ENCODE assay signal across 13 cellular contexts in the genomic region with DNA sequence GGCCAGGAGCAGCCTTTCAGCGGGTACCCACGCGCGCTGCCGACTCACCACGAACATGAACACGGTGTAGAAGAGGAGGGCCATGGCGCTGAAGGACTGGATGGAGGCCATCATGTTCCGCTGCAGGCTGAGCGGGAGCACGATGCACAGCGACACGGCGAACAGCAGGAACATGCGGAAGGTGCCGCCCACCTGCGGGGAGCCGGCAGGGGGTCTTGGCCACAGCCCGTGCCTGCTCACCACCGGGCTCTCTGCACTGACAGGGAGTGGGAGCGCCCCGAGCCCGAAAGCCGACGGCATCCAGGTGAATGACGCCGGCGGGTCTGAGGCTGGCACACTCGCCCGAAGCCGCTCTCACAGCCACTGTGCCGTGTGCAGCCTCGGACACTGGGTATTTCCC. TPM values are rescaled to one million over a fixed set of nuclear protein-coding genes. Genes with fewer than 3 reads are reported as not detected.
DNase-seq lines count a peak whose midpoint lies in the region; ATAC-seq and TF ChIP-seq lines count a peak whose summit lies in the region.
"Had no signal": no experiment of that assay in that cellular context is flagged by ENCODE, and none has a peak within 500 bp of the region (broad histone marks: within the 10 kb centered on the region; RNA-seq: fewer than 3 reads in every experiment).

No MANE protein-coding gene starts in this region.

- H3K4me3 Mint-ChIP-seq in chondrocyte (ENCODE audit: unreplicated experiment) = no peak overlapping the region
- H3K4me3 Mint-ChIP-seq: CD14-positive monocyte; CD8-positive, alpha-beta T cell had no signal

- H3K36me3 ChIP-seq in IMR-90 (ENCODE audit: control insufficient read depth, insufficient read depth, low read length) (peaks cover 41% of the 10 kb centered on the region), neuronal stem cell (replicated peaks in 1 of 2; ENCODE audit: control insufficient read depth in 2 of 2, insufficient read depth in 2 of 2, low read length in 2 of 2) (peaks cover 6 to 40% of the 10 kb centered on the region in 2 donors)
- H3K36me3 ChIP-seq: BE2C had no signal

- H2AK5ac ChIP-seq in IMR-90 (ENCODE audit: low read depth, low read length) (no peak overlapping the region), neuronal stem cell (ENCODE audit: low read depth, low read length) (peak overlapping the region; percentile 16)

- BruUV-seq in IMR-90 (replicated peaks; lab: Mats Ljungman, UMichigan) = no TSS peak

- ATAC-seq in IMR-90 (ENCODE audit: low read depth) (no peak), GM18870 (IDR thresholded peaks at IDR 0.05; ENCODE audit: unreplicated experiment) (no peak)
- ATAC-seq: CD8-positive, alpha-beta T cell; HCT116 had no signal

- H3K4me1 ChIP-seq in IMR-90 (ENCODE audit: control insufficient read depth, insufficient read depth, low read length) = peaks cover 8% of the 10 kb centered on the region
- H3K4me1 ChIP-seq in neuronal stem cell (ENCODE audit: control insufficient read depth in 2 of 2, insufficient read depth in 1 of 2, low read depth in 1 of 2, low read length in 2 of 2) = peaks cover 6 to 11% of the 10 kb centered on the region in 2 donors
- H3K4me1 ChIP-seq: A549, Caco-2 had no signal

- no peak for TF ChIP-seq POLR2A in IMR-90 (IDR thresholded peaks at IDR 0.05; ENCODE audit: low read depth, low read length)

- H3K4me2 ChIP-seq in IMR-90 (ENCODE audit: low read depth, low read length) (no peak overlapping the region), neuronal stem cell (ENCODE audit: insufficient read depth, low read length, poor library complexity, severe bottlenecking) (no peak overlapping the region)
- H3K4me2 ChIP-seq: A549 had no signal

- H4K20me1 ChIP-seq in IMR-90 (ENCODE audit: insufficient read depth, low read length) = peaks cover 27% of the 10 kb centered on the region

- no peaks in the 10 kb centered on the region for H3K27me3 ChIP-seq in IMR-90 (ENCODE audit: control insufficient read depth, insufficient read depth, low read length)
- no peaks in the 10 kb centered on the region for H3K27me3 ChIP-seq in neuronal stem cell (ENCODE audit: control insufficient read depth in 3 of 3, insufficient read depth in 3 of 3, low read depth in 1 of 3, low read length in 3 of 3)
- H3K27me3 ChIP-seq: BE2C had no signal

- H2BK120ac ChIP-seq in IMR-90 (ENCODE audit: low read depth, low read length) = no peak overlapping the region
- no peak overlapping the region for H2BK120ac ChIP-seq in neuronal stem cell (ENCODE audit: low read depth, low read length)

- no peak overlapping the region for H3K4ac ChIP-seq in IMR-90 (ENCODE audit: low read depth, low read length)
- no peak overlapping the region for H3K4ac ChIP-seq in neuronal stem cell (ENCODE audit: low read length)

- no peak for TF ChIP-seq CTCF in IMR-90 (conservative IDR thresholded peaks at IDR 0.05; ENCODE audit: low read depth, low read length)
- no peak for TF ChIP-seq CTCF in chondrocyte (IDR thresholded peaks at IDR 0.05)

- peaks cover 18% of the 10 kb centered on the region for H3K4me1 Mint-ChIP-seq in chondrocyte (ENCODE audit: low read depth)

- CTCF ChIA-PET in IMR-90 (lab: Yijun Ruan, JAX) = no interaction called here

- H3K36me3 Mint-ChIP-seq in chondrocyte (ENCODE audit: low read depth) = peaks cover 16% of the 10 kb centered on the region

- DNase-seq in IMR-90 = no peak
- peak; percentile 92 for DNase-seq in chondrocyte (ENCODE audit: low spot score)
- no peak for DNase-seq in neuronal stem cell (ENCODE audit: low spot score)
- no peak for DNase-seq in cortex of kidney (lab: John Stamatoyannopoulos, UW)
- DNase-seq: BE2C; Caco-2; CD8-positive, alpha-beta T cell; KBM-7 had no signal

- H3K9ac ChIP-seq in IMR-90 (ENCODE audit: low read depth, low read length) (no peak overlapping the region), neuronal stem cell (ENCODE audit: low read depth, low read length, poor library complexity) (peak overlapping the region; percentile 37)

- H2BK12ac ChIP-seq in neuronal stem cell (ENCODE audit: low read length) = peak overlapping the region; percentile 17

- H2BK5ac ChIP-seq in IMR-90 (ENCODE audit: low read depth, low read length, poor library complexity, severe bottlenecking) (no peak overlapping the region), neuronal stem cell (ENCODE audit: low read length) (no peak overlapping the region)

- H3K79me1 ChIP-seq in IMR-90 (ENCODE audit: low read depth in 1 of 2, low read length in 2 of 2) (peaks cover 9 to 62% of the 10 kb centered on the region in 2 experiments), neuronal stem cell (ENCODE audit: low read depth, low read length) (peaks cover 13% of the 10 kb centered on the region)

- H3K27ac Mint-ChIP-seq in chondrocyte (ENCODE audit: unreplicated experiment) = no peak overlapping the region
- H3K27ac Mint-ChIP-seq: CD8-positive, alpha-beta T cell had no signal

- H3K4me3 ChIP-seq in IMR-90 (ENCODE audit: insufficient read depth, low read depth, low read length) = no peak overlapping the region
- no peak overlapping the region for H3K4me3 ChIP-seq in neuronal stem cell (ENCODE audit: low read length in 2 of 2)
- H3K4me3 ChIP-seq: A549 had no signal

- 94% methylated on average over 22 of the region's 33 CpGs; no CpG with 5 or more reads in 1 of the 2 experiments for WGBS in IMR-90 (ENCODE audit: extremely low coverage in 2 of 2, insufficient read length in 1 of 2), 2 experiments
- no CpG with 5 or more reads among the region's 33 CpGs for WGBS in neuronal stem cell (ENCODE audit: extremely low coverage in 2 of 2, insufficient read length in 2 of 2, insufficient replicate concordance in 1 of 2), 2 donors

- H3K14ac ChIP-seq in IMR-90 (replicated peaks; ENCODE audit: low read depth, low read length) (no peak overlapping the region), neuronal stem cell (ENCODE audit: low read length) (no peak overlapping the region)

- no peak for TF ChIP-seq RAD21 in IMR-90 (IDR thresholded peaks at IDR 0.05; ENCODE audit: low read length)

- no peak overlapping the region for H2BK20ac ChIP-seq in IMR-90 (ENCODE audit: low read depth, low read length)

- dilution Hi-C loops in IMR-90 (cut with HindIII; ENCODE audit: low sequenced_read_pairs, unreplicated experiment) = no loop called here

- intact Hi-C loops in IMR-90 (cut with micrococcal nuclease) = no loop called here

- H4K91ac ChIP-seq in IMR-90 (ENCODE audit: insufficient read depth, low read depth, low read length) = no peak overlapping the region
- no peak overlapping the region for H4K91ac ChIP-seq in neuronal stem cell (ENCODE audit: low read depth, low read length, poor library complexity)

- no peaks in the 10 kb centered on the region for H3K9me1 ChIP-seq in IMR-90 (ENCODE audit: insufficient read depth, low read length)

- no peaks in the 10 kb centered on the region for H3K27me3 Mint-ChIP-seq in chondrocyte (ENCODE audit: low read depth)

- H3K9me3 Mint-ChIP-seq in chondrocyte (ENCODE audit: low read depth) = no peaks in the 10 kb centered on the region
- H3K9me3 Mint-ChIP-seq: CD14-positive monocyte; CD8-positive, alpha-beta T cell had no signal

- POLR2A ChIA-PET in IMR-90 (lab: Charles Lee; ENCODE audit: unreplicated experiment) = no interaction called here

- H3K9me3 ChIP-seq in IMR-90 (ENCODE audit: control insufficient read depth, insufficient read depth, low read length) (no peaks in the 10 kb centered on the region), neuronal stem cell (replicated peaks in 1 of 2; ENCODE audit: control insufficient read depth in 2 of 2, insufficient read depth in 1 of 2, low read depth in 1 of 2, low read length in 2 of 2) (peaks cover 0 to 2% of the 10 kb centered on the region in 2 donors)
- H3K9me3 ChIP-seq: A549, BE2C, Caco-2 had no signal

- no peak overlapping the region for H4K5ac ChIP-seq in IMR-90 (ENCODE audit: low read depth, low read length)

- no peak overlapping the region for H3K56ac ChIP-seq in IMR-90 (ENCODE audit: extremely low read depth, insufficient read depth, low read length)

- H3K27ac ChIP-seq in IMR-90 (ENCODE audit: insufficient read depth, low read length) (no peak overlapping the region), neuronal stem cell (replicated peaks; ENCODE audit: low read length) (no peak overlapping the region)
- H3K27ac ChIP-seq: A549, HL-60 had no signal

- in situ Hi-C loops in IMR-90 (cut with MboI; ENCODE audit: low sequenced_read_pairs) = no loop called here

- H3K18ac ChIP-seq in IMR-90 (ENCODE audit: low read depth, low read length) (no peak overlapping the region), neuronal stem cell (ENCODE audit: low read length) (peak overlapping the region; percentile 53)

- peak overlapping the region; percentile 28 for H2AK9ac ChIP-seq in IMR-90 (replicated peaks; ENCODE audit: low read depth, low read length, poor library complexity)

- H2BK15ac ChIP-seq in IMR-90 (ENCODE audit: low read depth, low read length) (no peak overlapping the region), neuronal stem cell (ENCODE audit: low read length) (no peak overlapping the region)

- H3K23ac ChIP-seq in IMR-90 (ENCODE audit: low read depth, low read length) (no peak overlapping the region), neuronal stem cell (ENCODE audit: low read depth, low read length, poor library complexity) (peak overlapping the region; percentile 69)

- H4K8ac ChIP-seq in IMR-90 (ENCODE audit: low read depth in 2 of 2, low read length in 2 of 2) (no peak overlapping the region), neuronal stem cell (ENCODE audit: low read depth, low read length) (no peak overlapping the region)

- no peak overlapping the region for H2AFZ ChIP-seq in IMR-90 (replicated peaks; ENCODE audit: low read length, poor library complexity)
- H2AFZ ChIP-seq in neuronal stem cell (ENCODE audit: low read length) = no peak overlapping the region

RNA-seq across cellular contexts. Expression of a gene that starts 13.0 kb away (rescaled TPM):
- total RNA-seq in IMR-90 (2012; rRNA removed) = 12.7 and 14.2 TPM in 2 replicates
- 46.7 and 53.2 TPM in 2 replicates for polyA plus RNA-seq in IMR-90 (2012; rRNA removed)
- polyA plus RNA-seq in IMR-90 (2012; cell fraction: cytosol; rRNA removed) = 40.4 and 68.1 TPM in 2 replicates
- polyA plus RNA-seq in IMR-90 (2012; cell fraction: nucleus; rRNA removed; ENCODE audit: low replicate concordance) = 86.4 and 189 TPM in 2 replicates
- 115 to 147 TPM (median 116 TPM) in 3 replicates for total RNA-seq in chondrocyte
- 7.2 TPM for polyA plus RNA-seq in neuronal stem cell (2013, experiment 1 of 2)
- 7.3 TPM for polyA plus RNA-seq in neuronal stem cell (2013, experiment 2 of 2)

RNA-seq across cellular contexts. Expression of a gene that starts 43.0 kb away (rescaled TPM):
- total RNA-seq in IMR-90 (2012; rRNA removed) = 11.1 and 21.1 TPM in 2 replicates
- 65.0 and 80.0 TPM in 2 replicates for polyA plus RNA-seq in IMR-90 (2012; rRNA removed)
- polyA plus RNA-seq in IMR-90 (2012; cell fraction: cytosol; rRNA removed) = 64.0 and 137 TPM in 2 replicates
- polyA plus RNA-seq in IMR-90 (2012; cell fraction: nucleus; rRNA removed; ENCODE audit: low replicate concordance) = 31.0 and 41.1 TPM in 2 replicates
- 36.1 to 58.9 TPM (median 39.7 TPM) in 3 replicates for total RNA-seq in chondrocyte
- polyA plus RNA-seq in neuronal stem cell (2013, experiment 1 of 2) = 79.2 TPM
- polyA plus RNA-seq in neuronal stem cell (2013, experiment 2 of 2) = 73.1 TPM

RNA-seq across cellular contexts. Expression of a gene that starts 43.3 kb away (rescaled TPM):
- total RNA-seq in IMR-90 (2012; rRNA removed) (3.2 and 3.3 TPM in 2 replicates), chondrocyte (27.1 to 29.0 TPM (median 27.6 TPM) in 3 replicates)
- 28.1 and 36.1 TPM in 2 replicates for polyA plus RNA-seq in IMR-90 (2012; rRNA removed)
- 9.0 and 13.3 TPM in 2 replicates for polyA plus RNA-seq in IMR-90 (2012; cell fraction: cytosol; rRNA removed)
- 230 and 545 TPM in 2 replicates for polyA plus RNA-seq in IMR-90 (2012; cell fraction: nucleus; rRNA removed; ENCODE audit: low replicate concordance)
- 14.7 TPM for polyA plus RNA-seq in neuronal stem cell (2013, experiment 1 of 2)
- 14.2 TPM for polyA plus RNA-seq in neuronal stem cell (2013, experiment 2 of 2)

RNA-seq across cellular contexts. Expression of a gene that starts 59.4 kb away (rescaled TPM):
- total RNA-seq in IMR-90 (2012; rRNA removed) (4.8 and 5.3 TPM in 2 replicates), chondrocyte (8.2 to 9.6 TPM (median 8.5 TPM) in 3 replicates)
- 9.6 and 12.3 TPM in 2 replicates for polyA plus RNA-seq in IMR-90 (2012; rRNA removed)
- 11.3 and 16.9 TPM in 2 replicates for polyA plus RNA-seq in IMR-90 (2012; cell fraction: cytosol; rRNA removed)
- polyA plus RNA-seq in IMR-90 (2012; cell fraction: nucleus; rRNA removed; ENCODE audit: low replicate concordance) = 57.2 and 102 TPM in 2 replicates
- polyA plus RNA-seq in neuronal stem cell (2013, experiment 1 of 2) = 14.7 TPM
- polyA plus RNA-seq in neuronal stem cell (2013, experiment 2 of 2) = 14.1 TPM
